ENCODE assay signal across 1 cellular context in the genomic region with DNA sequence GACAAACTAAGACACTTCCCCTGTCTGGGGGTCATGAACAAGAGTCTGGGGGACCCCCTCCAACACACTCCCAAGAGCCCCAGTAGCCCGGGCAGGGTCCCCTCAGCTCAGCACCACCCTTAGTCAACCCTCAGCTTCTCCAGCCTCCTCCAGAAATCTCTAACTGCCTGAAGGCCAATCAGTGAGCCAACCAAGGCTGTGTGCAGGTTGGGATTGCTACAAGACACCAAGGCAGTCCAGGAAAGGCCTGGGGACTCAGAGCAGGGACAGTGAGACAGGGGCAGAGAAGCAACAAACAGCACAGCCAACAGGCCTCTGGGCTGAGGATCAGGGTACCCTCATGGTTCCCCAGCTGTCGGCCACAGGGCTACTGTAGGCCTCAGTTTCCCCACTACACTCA.
TF ChIP-seq lines count a peak whose summit lies in the region.

No MANE protein-coding gene starts in this region.

TF ChIP-seq in HepG2, 621 proteins besides CTCF, POLR2A, EP300 and RAD21:
- TF ChIP-seq CENPBD1 (CRISPR knock-in tag; IDR thresholded peaks at IDR 0.05; ENCODE audit: borderline replicate concordance, low read depth) (no peak), PITX1 (CRISPR knock-in tag; IDR thresholded peaks at IDR 0.05) (no peak), REL (CRISPR knock-in tag; conservative IDR thresholded peaks at IDR 0.05) (no peak), U2AF1 (optimal IDR thresholded peaks at IDR 0.05; ENCODE audit: low read depth, low read length) (no peak), MEIS2 (CRISPR knock-in tag; IDR thresholded peaks at IDR 0.05) (no peak)
